Comparison of ENCODE assay signal across 1 cellular context in the genomic region with DNA sequence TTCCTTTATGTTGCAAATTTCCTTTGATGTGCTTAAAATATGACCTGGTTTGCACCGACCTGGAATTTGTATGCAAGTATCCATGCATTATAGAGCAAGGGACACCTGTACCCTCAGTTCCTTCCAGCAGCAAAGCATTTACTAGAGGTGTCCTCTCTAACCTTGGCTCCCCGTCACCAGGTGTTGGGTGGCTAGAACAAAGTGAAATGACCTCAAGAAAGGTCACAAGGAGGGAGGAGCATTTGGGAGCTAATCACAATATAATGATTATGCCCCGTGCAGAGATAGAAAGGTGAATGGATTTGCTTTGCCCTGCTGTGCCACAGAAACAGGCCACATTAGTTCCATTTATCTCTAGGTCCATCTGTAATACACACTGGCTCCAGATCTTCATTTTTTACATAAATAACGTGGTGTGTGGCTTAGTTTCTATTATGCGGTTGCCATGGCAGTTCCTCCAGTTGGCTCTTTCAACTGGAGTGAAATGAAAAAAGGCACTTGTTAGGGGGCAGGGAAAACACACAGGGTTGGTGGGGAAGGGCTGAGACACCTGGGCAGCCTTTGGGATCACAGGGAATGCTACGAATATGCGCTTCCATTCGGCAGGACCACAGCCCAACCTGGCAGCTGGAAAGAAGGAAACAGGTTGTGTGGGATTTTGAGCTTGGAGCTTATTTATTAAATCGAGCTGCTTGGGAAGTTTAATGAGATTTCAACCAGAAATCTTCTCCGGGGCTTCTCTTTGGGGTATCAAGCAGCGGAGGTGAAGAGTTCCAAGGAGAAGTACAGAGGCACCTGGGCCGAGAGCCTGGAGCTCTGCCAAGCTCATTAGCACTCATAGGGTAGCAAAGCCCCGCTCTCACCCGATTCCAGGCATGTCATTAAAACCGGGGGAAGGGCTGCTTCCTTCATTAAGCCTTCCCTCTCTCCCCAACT.
TF ChIP-seq lines count a peak whose summit lies in the region.

No MANE protein-coding gene starts in this region.

TF ChIP-seq in WTC11, 78 proteins besides CTCF, POLR2A, EP300 and RAD21 (continued from another document):
- TF ChIP-seq, protein P1, sequence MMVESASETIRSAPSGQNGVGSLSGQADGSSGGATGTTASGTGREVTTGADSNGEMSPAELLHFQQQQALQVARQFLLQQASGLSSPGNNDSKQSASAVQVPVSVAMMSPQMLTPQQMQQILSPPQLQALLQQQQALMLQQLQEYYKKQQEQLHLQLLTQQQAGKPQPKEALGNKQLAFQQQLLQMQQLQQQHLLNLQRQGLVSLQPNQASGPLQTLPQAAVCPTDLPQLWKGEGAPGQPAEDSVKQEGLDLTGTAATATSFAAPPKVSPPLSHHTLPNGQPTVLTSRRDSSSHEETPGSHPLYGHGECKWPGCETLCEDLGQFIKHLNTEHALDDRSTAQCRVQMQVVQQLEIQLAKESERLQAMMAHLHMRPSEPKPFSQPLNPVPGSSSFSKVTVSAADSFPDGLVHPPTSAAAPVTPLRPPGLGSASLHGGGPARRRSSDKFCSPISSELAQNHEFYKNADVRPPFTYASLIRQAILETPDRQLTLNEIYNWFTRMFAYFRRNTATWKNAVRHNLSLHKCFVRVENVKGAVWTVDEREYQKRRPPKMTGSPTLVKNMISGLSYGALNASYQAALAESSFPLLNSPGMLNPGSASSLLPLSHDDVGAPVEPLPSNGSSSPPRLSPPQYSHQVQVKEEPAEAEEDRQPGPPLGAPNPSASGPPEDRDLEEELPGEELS (CRISPR knock-in tag; IDR thresholded peaks at IDR 0.05) = peak; percentile 15; the same call in 1 of the 2 replicates
